ENCODE assay signal across 29 cellular contexts in the genomic region with DNA sequence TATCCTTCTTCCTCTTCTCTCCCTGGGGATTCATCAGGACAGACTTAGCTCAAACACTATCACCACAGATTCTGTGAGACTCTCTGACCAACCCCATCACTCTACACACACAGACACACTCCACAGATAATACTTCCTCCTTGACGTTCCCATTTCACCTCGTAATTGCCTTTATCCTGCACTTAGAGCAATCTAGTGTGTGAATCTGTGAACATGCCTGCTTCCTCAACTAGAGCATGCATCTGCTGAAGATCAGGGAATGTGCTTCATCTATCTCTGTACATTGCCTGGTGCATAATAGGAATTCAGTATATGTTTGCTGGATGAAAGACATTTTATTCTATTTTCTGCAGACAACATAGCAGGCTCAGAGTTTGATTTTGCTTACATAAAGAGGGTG.
"Had no signal": no experiment of that assay in that cellular context is flagged by ENCODE, and none has a peak within 500 bp of the region (broad histone marks: within the 10 kb centered on the region; RNA-seq: fewer than 3 reads in every experiment).

No MANE protein-coding gene starts in this region.

- H3K4me3 ChIP-seq: ascending aorta, coronary artery, dorsolateral prefrontal cortex, esophagus muscularis mucosa, gastrocnemius medialis, heart left ventricle had no signal

- H3K36me3 ChIP-seq: ascending aorta, esophagus muscularis mucosa, gastrocnemius medialis, heart left ventricle had no signal

- FAIRE-seq: bronchial epithelial cell, TTC549 had no signal

- ATAC-seq: activated CD8-positive, alpha-beta memory T cell treated with anti-CD3 and anti-CD28 coated beads, Interleukin-2, amount 10 ng/mL, durations not matched to agents 7 days and 5 days; activated CD8-positive, alpha-beta T cell treated with anti-CD3 and anti-CD28 coated beads, Interleukin-2, amount 10 ng/mL, durations not matched to agents 7 days and 5 days; activated naive CD4-positive, alpha-beta T cell treated with anti-CD3 and anti-CD28 coated beads, Interleukin-2, amount 50 U/mL, for 72 hours; effector memory CD8-positive, alpha-beta T cell; foreskin keratinocyte; gastrocnemius medialis; heart left ventricle; WTC11 had no signal

- H3K9me3 ChIP-seq: ascending aorta, esophagus muscularis mucosa, gastrocnemius medialis, heart left ventricle had no signal

- H3K4me1 ChIP-seq: ascending aorta, esophagus muscularis mucosa, foreskin keratinocyte, gastrocnemius medialis, heart left ventricle had no signal

- H3K27ac ChIP-seq: ascending aorta, coronary artery, dorsolateral prefrontal cortex, esophagus muscularis mucosa, foreskin keratinocyte, gastrocnemius medialis, heart left ventricle, VCaP had no signal

- H3K27me3 ChIP-seq: ascending aorta, esophagus muscularis mucosa, foreskin keratinocyte had no signal

- DNase-seq: activated CD4-positive, alpha-beta memory T cell treated with anti-CD3 and anti-CD28 coated beads for 36 hours; activated CD4-positive, alpha-beta T cell treated with anti-CD3 and anti-CD28 coated beads for 48 hours; activated CD4-positive, alpha-beta T cell treated with anti-CD3 and anti-CD28 coated beads, Interleukin-2, amount 50 U/mL, for 1 hour; activated CD8-positive, alpha-beta memory T cell treated with anti-CD3 and anti-CD28 coated beads, Interleukin-2, amount 10 ng/mL, durations not matched to agents 7 days and 5 days; activated CD8-positive, alpha-beta memory T cell treated with anti-CD3 and anti-CD28 coated beads, Interleukin-2, amount 50 U/mL, for 4 hours; activated CD8-positive, alpha-beta T cell treated with anti-CD3 and anti-CD28 coated beads, Interleukin-2, amount 10 ng/mL, durations not matched to agents 7 days and 5 days; activated effector memory CD4-positive, alpha-beta T cell treated with anti-CD3 and anti-CD28 coated beads, Interleukin-2, amount 50 U/mL, for 16 hours; activated naive CD4-positive, alpha-beta T cell treated with anti-CD3 and anti-CD28 coated beads, Interleukin-2, amount 10 ng/mL, durations not matched to agents 7 days and 5 days; activated naive CD8-positive, alpha-beta T cell treated with anti-CD3 and anti-CD28 coated beads, Interleukin-2, amount 10 ng/mL, durations not matched to agents 7 days and 5 days; activated T-cell treated with anti-CD3 and anti-CD28 coated beads, Interleukin-2, amount 50 U/mL, for 1 hour; activated T-cell treated with anti-CD3 and anti-CD28 coated beads, Interleukin-2, amount 50 U/mL, for 48 hours; dorsolateral prefrontal cortex; effector CD4-positive, alpha-beta T cell; effector memory CD8-positive, alpha-beta T cell; erythroblast; foreskin keratinocyte; gastrocnemius medialis; glutamatergic neuron; heart left ventricle; hypothalamus; T-helper 2 cell had no signal
